Comparison of ENCODE assay signal across 1 cellular context in the genomic region with DNA sequence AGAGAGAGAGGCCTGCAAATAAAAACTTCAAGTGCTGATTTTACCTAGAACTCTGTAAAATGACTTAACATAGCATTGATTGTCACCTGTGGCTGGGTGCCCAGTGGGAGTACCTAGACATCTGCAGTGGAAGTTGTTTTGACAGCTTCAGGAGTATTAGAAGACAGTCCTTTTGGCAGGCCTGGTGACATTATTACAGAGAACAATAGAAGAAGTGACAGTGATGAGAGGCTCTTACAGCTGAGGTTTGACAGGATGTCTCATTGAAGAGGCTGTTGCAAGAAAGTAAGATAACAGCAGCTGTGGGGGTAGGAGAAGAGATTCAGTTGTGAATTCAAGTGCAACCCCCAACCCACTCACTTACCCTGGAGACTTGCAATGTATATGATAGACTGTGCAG.
A peak's percentile ranks its signal among the peaks of the same experiment; 100 is the strongest.
TF ChIP-seq lines count a peak whose summit lies in the region.

No MANE protein-coding gene starts in this region.

TF ChIP-seq in GM12878, 131 proteins besides CTCF, POLR2A, EP300 and RAD21 (continued from another document):
- TF ChIP-seq, protein P1, sequence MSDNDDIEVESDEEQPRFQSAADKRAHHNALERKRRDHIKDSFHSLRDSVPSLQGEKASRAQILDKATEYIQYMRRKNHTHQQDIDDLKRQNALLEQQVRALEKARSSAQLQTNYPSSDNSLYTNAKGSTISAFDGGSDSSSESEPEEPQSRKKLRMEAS (IDR thresholded peaks at IDR 0.05; ENCODE audit: low read depth, low read length): no peak
- TF ChIP-seq PKNOX1 (IDR thresholded peaks at IDR 0.05) (peak; percentile 37; the same call in 1 of the 2 replicates), TCF3 (IDR thresholded peaks at IDR 0.05; ENCODE audit: borderline replicate concordance, insufficient read depth, low read depth, low read length) (no peak), BRCA1 (IDR thresholded peaks at IDR 0.05; ENCODE audit: low read depth, low read length) (no peak), LARP7 (IDR thresholded peaks at IDR 0.05) (no peak)
TF ChIP-seq in GM12878: peak in this region for 1.
